In genomic region chr19:11191273-11191755, GRCh38 we compare ENCODE assay signal across 8 cellular contexts. TPM values are rescaled to one million over a fixed set of nuclear protein-coding genes. Genes with fewer than 3 reads are reported as not detected.
DNase-seq lines count a peak whose midpoint lies in the region; ATAC-seq and TF ChIP-seq lines count a peak whose summit lies in the region.

No MANE protein-coding gene starts in this region.

- no peak for TF ChIP-seq EP300 in sigmoid colon (IDR thresholded peaks at IDR 0.05)

- DNase-seq in GM06990 (ENCODE audit: extremely low read depth, insufficient read length) (peak; percentile 49), SK-MEL-5 (ENCODE audit: low read depth, low spot score) (peak; percentile 29), fibroblast of the conjunctiva (ENCODE audit: low read depth) (peak; percentile 56), sigmoid colon (peak; percentile 91), NCI-H2029 (lab: John Stamatoyannopoulos, UW) (no peak), T-helper 2 cell (no peak)

- H3K4me3 ChIP-seq in GM06990 (replicated peaks; ENCODE audit: low read depth, low read length), result no peak overlapping the region
- peak overlapping the region in 3 of 4 donors; percentile 2 to 75 (median 73) for H3K4me3 ChIP-seq in sigmoid colon

- in situ Hi-C loops in SK-MEL-5 (cut with HindIII; ENCODE audit: low pct_unique_long_range_greater_than_20kb, low sequenced_read_pairs), result no loop called here

- H3K27me3 ChIP-seq in GM06990 (replicated peaks; ENCODE audit: control insufficient read depth, insufficient read depth, low read length) (no peaks in the 10 kb centered on the region), sigmoid colon (no peaks in the 10 kb centered on the region)

- TF ChIP-seq CTCF in GM06990 (IDR thresholded peaks at IDR 0.05; ENCODE audit: insufficient read depth, low read length, poor library complexity, severe bottlenecking) (no peak), sigmoid colon (IDR thresholded peaks at IDR 0.05) (no peak)

- peak overlapping the region; percentile 91 to 98 (median 94) for H3K27ac ChIP-seq in sigmoid colon

- ATAC-seq in GM18907 (IDR thresholded peaks at IDR 0.05; ENCODE audit: unreplicated experiment) (no peak), GM19455 (IDR thresholded peaks at IDR 0.05; ENCODE audit: unreplicated experiment) (no peak)

- H3K4me1 ChIP-seq in sigmoid colon, result peaks cover 0 to 96% (median 89%) of the 10 kb centered on the region in 4 donors

- H3K36me3 ChIP-seq in GM06990 (ENCODE audit: control insufficient read depth, insufficient read depth, low read length) (no peaks in the 10 kb centered on the region), sigmoid colon (peaks cover 24 to 74% (median 40%) of the 10 kb centered on the region in 4 donors)

- TF ChIP-seq POLR2A in sigmoid colon (IDR thresholded peaks at IDR 0.05), result no peak

- WGBS in sigmoid colon, 2 donors, result 51 to 61% methylated on average over 8 of the region's 8 CpGs

- intact Hi-C loops in sigmoid colon (cut with DNase I), result no loop called here

- no peaks in the 10 kb centered on the region for H3K9me3 ChIP-seq in sigmoid colon

RNA-seq across cellular contexts. Expression of gene KANK2, which starts 6.0 kb away (rescaled TPM):
- total RNA-seq in SK-MEL-5 (2014; rRNA removed; shearing (Covaris generic)), result 10.7 and 10.9 TPM in 2 replicates
- polyA plus RNA-seq in SK-MEL-5 (2015; cell fraction: cytosol; rRNA removed), result 27.1 and 33.6 TPM in 2 replicates
- polyA plus RNA-seq in SK-MEL-5 (2015; cell fraction: nucleus; rRNA removed), result 6.4 and 17.2 TPM in 2 replicates
- 1,000 to 10,000 TPM in 2 of 4 donors, 100 to 1,000 TPM in 2; 691 to 1,314 (median 1,068) TPM for total RNA-seq in sigmoid colon
- polyA plus RNA-seq in sigmoid colon, result 100 to 1,000 TPM in 1 of 3 donors, 10 to 100 TPM in 2; 29.8 to 130 (median 89.4) TPM

RNA-seq across cellular contexts. Expression of gene SPC24, which starts 35.7 kb away (rescaled TPM):
- total RNA-seq in SK-MEL-5 (2014; rRNA removed; shearing (Covaris generic)), result 18.7 and 23.4 TPM in 2 replicates
- polyA plus RNA-seq in SK-MEL-5 (2015; cell fraction: cytosol; rRNA removed), result 12.4 and 15.1 TPM in 2 replicates
- polyA plus RNA-seq in SK-MEL-5 (2015; cell fraction: nucleus; rRNA removed), result 8.3 and 10.8 TPM in 2 replicates
- 1 to 10 TPM in 3 of 4 donors, under 1 TPM in 1; 0.99 to 6.0 (median 2.8) TPM for total RNA-seq in sigmoid colon
- 10 to 100 TPM in 1 of 3 donors, 1 to 10 TPM in 2; 1.2 to 13.0 (median 2.1) TPM for polyA plus RNA-seq in sigmoid colon

RNA-seq across cellular contexts. Expression of gene ANGPTL8, which starts 48.1 kb away (rescaled TPM):
- not detected in 2 replicates for total RNA-seq in SK-MEL-5 (2014; rRNA removed; shearing (Covaris generic))
- polyA plus RNA-seq in SK-MEL-5 (2015; cell fraction: cytosol; rRNA removed), result not detected in 2 replicates
- not detected in 2 replicates for polyA plus RNA-seq in SK-MEL-5 (2015; cell fraction: nucleus; rRNA removed)
- total RNA-seq in sigmoid colon, result not detected
- 1 to 10 TPM in 1 of 3 donors, not detected in 2; 8.1 TPM for polyA plus RNA-seq in sigmoid colon

Comparison
In these comparisons a context has a peak if more than half of its experiments do, and no peak if none do; other contexts are left out.
1. DNase-seq: peak in GM06990 (single experiment), SK-MEL-5 (single experiment), fibroblast of the conjunctiva (single experiment) and sigmoid colon (single experiment); none in NCI-H2029 (single experiment) and T-helper 2 cell (0 of 5).
2. RNA of gene KANK2, which starts 6.0 kb away (total RNA-seq): 691 to 1,314 TPM in sigmoid colon; 10.7 to 10.9 TPM in SK-MEL-5; every median in the first group is over 10 times any median in the second.